In the genomic region with DNA sequence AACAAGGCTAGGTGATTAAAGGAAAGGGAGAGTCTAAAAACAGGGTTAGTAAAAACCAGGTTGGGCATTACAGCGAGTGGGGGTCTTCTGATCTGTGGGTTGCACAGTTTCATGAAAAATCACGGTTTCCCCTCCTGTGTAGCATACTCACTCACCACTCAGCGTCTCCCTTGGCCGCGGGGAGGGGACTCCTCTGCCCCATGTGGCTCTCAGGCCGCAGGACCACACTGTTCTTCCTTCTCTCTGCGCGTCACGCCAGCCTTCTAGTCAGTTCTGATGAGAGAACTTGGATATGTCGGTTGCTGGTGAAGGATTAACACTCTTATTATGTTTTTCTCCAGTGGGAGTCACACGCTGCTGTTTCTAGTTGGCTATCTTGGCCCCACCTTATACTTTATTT, we compare ENCODE assay signal across 21 cellular contexts.
"Had no signal": no experiment of that assay in that cellular context is flagged by ENCODE, and none has a peak within 500 bp of the region (broad histone marks: within the 10 kb centered on the region; RNA-seq: fewer than 3 reads in every experiment).

No MANE protein-coding gene starts in this region.

- DNase-seq: hypothalamus; immature natural killer cell; kidney; left colon; naive B cell; natural killer cell; nephron progenitor cell; ovary; right lobe of liver; stimulated activated CD4-positive, alpha-beta T cell treated with anti-CD3 and anti-CD28 coated beads, Interleukin-12 subunit alpha, Interleukin-12 subunit beta, amount 100 ng/mL, for 4 hours; stimulated activated CD4-positive, alpha-beta T cell treated with anti-CD3 and anti-CD28 coated beads, Interleukin-15, amount 100 ng/mL, for 24 hours; stimulated activated CD4-positive, alpha-beta T cell treated with anti-CD3 and anti-CD28 coated beads, Interleukin-4, amount 100 ng/mL, for 24 hours; stimulated activated naive CD4-positive, alpha-beta T cell; uterus had no signal

- ATAC-seq: left colon; left lung; natural killer cell; right lobe of liver; stimulated activated effector memory CD8-positive, alpha-beta T cell treated with anti-CD3 and anti-CD28 coated beads, Interleukin-12 subunit alpha, Interleukin-12 subunit beta, amount 100 ng/mL, for 72 hours had no signal

- H3K27ac ChIP-seq: left lung, neural progenitor cell, ovary, right atrium auricular region, right lobe of liver, tibial nerve, uterus had no signal

- H3K4me1 ChIP-seq: left lung, right atrium auricular region, right lobe of liver, tibial nerve, uterus had no signal

- H3K4me3 ChIP-seq: left lung, ovary, right atrium auricular region, right lobe of liver, smooth muscle cell, tibial nerve, uterus had no signal

- FAIRE-seq: islet of Langerhans, kidney had no signal

- H3K27me3 ChIP-seq: left lung, ovary, right atrium auricular region, right lobe of liver, tibial nerve, uterus had no signal

- H3K9ac ChIP-seq: neural progenitor cell had no signal

- H3K36me3 ChIP-seq: left lung, neural progenitor cell, ovary, right atrium auricular region, right lobe of liver, tibial nerve, uterus had no signal

- H3K9me3 ChIP-seq: ovary, right lobe of liver, uterus had no signal

- H3K4me2 ChIP-seq: smooth muscle cell had no signal
